16 cellular contexts compared by ENCODE assay signal in the genomic region with DNA sequence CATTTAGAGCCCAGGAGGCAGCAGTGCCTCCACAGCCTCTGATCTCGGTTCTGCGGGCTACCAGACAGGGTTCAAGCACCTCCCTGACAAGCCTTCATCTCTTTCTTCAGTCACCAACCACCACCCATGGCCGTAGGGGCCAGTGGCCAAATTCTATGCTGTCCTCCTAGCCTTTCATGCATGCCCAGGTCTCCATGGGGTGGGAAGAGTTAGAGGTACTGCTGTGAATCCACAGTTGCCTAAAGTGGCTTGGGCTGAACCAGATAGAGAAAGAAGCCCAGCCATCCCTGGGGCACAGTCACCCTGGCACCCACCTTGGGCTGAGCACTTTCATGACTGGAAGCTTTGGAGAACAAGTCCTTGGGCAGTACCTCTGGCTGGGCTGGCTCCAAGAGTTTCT.
DNase-seq lines count a peak whose midpoint lies in the region; ATAC-seq, FAIRE-seq and TF ChIP-seq lines count a peak whose summit lies in the region.
"Had no signal": no experiment of that assay in that cellular context is flagged by ENCODE, and none has a peak within 500 bp of the region (broad histone marks: within the 10 kb centered on the region; RNA-seq: fewer than 3 reads in every experiment).

No MANE protein-coding gene starts in this region.

- no peak overlapping the region for H3K4me2 ChIP-seq in H1 (ENCODE audit: insufficient read depth in 1 of 2, low read depth in 2 of 2, low read length in 2 of 2)

- no peak overlapping the region for H3K4me3 ChIP-seq in H1 (ENCODE audit: extremely low read depth in 1 of 4, insufficient read depth in 2 of 4, low read depth in 3 of 4, low read length in 4 of 4)
- H3K4me3 ChIP-seq in CD8-positive, alpha-beta T cell (ENCODE audit: low read depth, low read length), result no peak overlapping the region
- H3K4me3 ChIP-seq: GM23248 had no signal

- TF ChIP-seq RAD21 in H1 (IDR thresholded peaks at IDR 0.05 in 1 of 2, conservative IDR thresholded peaks at IDR 0.05 in 1 of 2; ENCODE audit: low read depth in 2 of 2, low read length in 2 of 2), result no peak

- peak; percentile 37 for DNase-seq in chondrocyte (ENCODE audit: low spot score)
- no peak for DNase-seq in H1 (ENCODE audit: low read depth in 1 of 2, low spot score in 2 of 2)
- DNase-seq in mesenteric fat pad (ENCODE audit: low spot score), result peak; percentile 65
- no peak for DNase-seq in iPS-NIHi7 (ENCODE audit: extremely low spot score)
- no peak for DNase-seq in CD8-positive, alpha-beta T cell
- no peak for DNase-seq in activated naive CD4-positive, alpha-beta T cell (lab: John Stamatoyannopoulos, UW)
- DNase-seq: C1 segment of cervical spinal cord; Caco-2; CD4-positive, alpha-beta memory T cell; DMS153; DND-41; GM23248; H9 had no signal

- H3K9ac ChIP-seq in H1 (replicated peaks in 1 of 4; ENCODE audit: extremely low read depth in 1 of 4, low read depth in 3 of 4, low read length in 3 of 4), result no peak overlapping the region
- H3K9ac ChIP-seq: GM23248 had no signal

- no peak overlapping the region for H3K23ac ChIP-seq in H1 (ENCODE audit: insufficient read length)

- H3K23me2 ChIP-seq in H1 (ENCODE audit: low read depth, low read length), result no peaks in the 10 kb centered on the region

- intact Hi-C loops in CD8-positive, alpha-beta T cell (cut with DNase I, micrococcal nuclease), result no loop called here

- no peak overlapping the region for H2AFZ ChIP-seq in H1 (ENCODE audit: low read length)
- H2AFZ ChIP-seq: GM23248 had no signal

- no peak overlapping the region for H2BK5ac ChIP-seq in H1 (ENCODE audit: low read depth, low read length)

- no peaks in the 10 kb centered on the region for H3K79me2 ChIP-seq in H1 (ENCODE audit: control insufficient read depth in 1 of 2, insufficient read depth in 2 of 2, low read length in 2 of 2)

- H4K91ac ChIP-seq in H1 (replicated peaks; ENCODE audit: insufficient read length, low read length), result no peak overlapping the region

- H3K79me1 ChIP-seq in H1 (ENCODE audit: low read depth, low read length), result no peaks in the 10 kb centered on the region

- no peaks in the 10 kb centered on the region for H3K4me1 Mint-ChIP-seq in chondrocyte (ENCODE audit: low read depth)
- H3K4me1 Mint-ChIP-seq in CD8-positive, alpha-beta T cell (ENCODE audit: low read depth), result peaks cover 20% of the 10 kb centered on the region

- no peak overlapping the region for H2AK5ac ChIP-seq in H1 (ENCODE audit: low read depth, low read length)

- no peaks in the 10 kb centered on the region for H3K36me3 ChIP-seq in H1 (ENCODE audit: control insufficient read depth in 2 of 4, insufficient read depth in 4 of 4, low read length in 3 of 4)
- no peaks in the 10 kb centered on the region for H3K36me3 ChIP-seq in CD8-positive, alpha-beta T cell (ENCODE audit: insufficient read depth, low read length)

- H3K18ac ChIP-seq in H1 (ENCODE audit: extremely low read depth, low read length), result no peak overlapping the region

- H3K27me3 ChIP-seq in H1 (replicated peaks in 1 of 4; ENCODE audit: control insufficient read depth in 3 of 4, extremely low read depth in 1 of 4, insufficient read depth in 3 of 4, low read length in 3 of 4), result no peaks in the 10 kb centered on the region
- H3K27me3 ChIP-seq in CD8-positive, alpha-beta T cell (ENCODE audit: insufficient read depth, low read length), result no peaks in the 10 kb centered on the region

- no peaks in the 10 kb centered on the region for H3K27me3 Mint-ChIP-seq in chondrocyte (ENCODE audit: low read depth)
- H3K27me3 Mint-ChIP-seq in CD8-positive, alpha-beta T cell (ENCODE audit: low read depth), result no peaks in the 10 kb centered on the region
- H3K27me3 Mint-ChIP-seq: CD4-positive, alpha-beta memory T cell had no signal

- 85% methylated on average over 3 of the region's 3 CpGs; no CpG with 5 or more reads in 1 of the 2 experiments for WGBS in H1 (ENCODE audit: extremely low coverage in 1 of 2, insufficient coverage in 1 of 2, insufficient read length in 1 of 2, insufficient replicate concordance in 2 of 2, low coverage in 1 of 2, low lambda C conversion rate in 2 of 2, missing lambda C conversion rate in 1 of 2), 2 experiments

- H2BK15ac ChIP-seq in H1 (ENCODE audit: low read length), result no peak overlapping the region

- H4K8ac ChIP-seq in H1 (ENCODE audit: extremely low read depth, insufficient read depth, low read length), result peak overlapping the region; percentile 53; the same call in 1 of the 2 replicates

- no peak overlapping the region for H2BK12ac ChIP-seq in H1 (ENCODE audit: low read depth, low read length)

- TF ChIP-seq CTCF in chondrocyte (IDR thresholded peaks at IDR 0.05), result no peak
- no peak for TF ChIP-seq CTCF in H1 (IDR thresholded peaks at IDR 0.05; ENCODE audit: control extremely low read depth in 1 of 3, insufficient read depth in 1 of 3, low read depth in 1 of 3, low read length in 3 of 3)
- TF ChIP-seq CTCF in CD8-positive, alpha-beta T cell (IDR thresholded peaks at IDR 0.05), result no peak

- no peak overlapping the region for H3K27ac ChIP-seq in H1 (ENCODE audit: low read depth, low read length)
- H3K27ac ChIP-seq in CD8-positive, alpha-beta T cell (ENCODE audit: low read depth, low read length), result no peak overlapping the region
- H3K27ac ChIP-seq: GM23248 had no signal

- no peak overlapping the region for H3K56ac ChIP-seq in H1 (replicated peaks; ENCODE audit: insufficient read length, low read depth, low read length)

- H3K14ac ChIP-seq in H1 (ENCODE audit: insufficient read length), result no peak overlapping the region

- ATAC-seq in CD8-positive, alpha-beta T cell, result no peak
- ATAC-seq: HCT116 had no signal

- H3K9me3 Mint-ChIP-seq in chondrocyte (ENCODE audit: low read depth), result peaks cover 20% of the 10 kb centered on the region
- H3K9me3 Mint-ChIP-seq in CD8-positive, alpha-beta T cell, result no peaks in the 10 kb centered on the region

- H4K5ac ChIP-seq in H1 (ENCODE audit: insufficient read length, low read depth, low read length), result no peak overlapping the region

- H2BK20ac ChIP-seq in H1 (ENCODE audit: low read length), result no peak overlapping the region

- CTCF ChIA-PET in H1 (lab: Charles Lee; ENCODE audit: partially characterized antibody), result interaction anchor here (1.0 kb wide), 1 partner anchor 14 kb away, joined by 3 read pairs; no protein-coding TSS in a partner anchor
- CTCF ChIA-PET in CD8-positive, alpha-beta T cell (lab: Charles Lee), result no interaction called here

- TF ChIP-seq EP300 in H1 (IDR thresholded peaks at IDR 0.05; ENCODE audit: borderline replicate concordance in 1 of 2, low read depth in 2 of 2, low read length in 2 of 2), result no peak

- no peak overlapping the region for H3K4ac ChIP-seq in H1 (replicated peaks; ENCODE audit: insufficient read length, low read depth, low read length)

- FAIRE-seq in H1 (lab: Jason Lieb, UNC), result no peak
- FAIRE-seq: G401.6, GM19239 had no signal

- no peak overlapping the region for H2BK120ac ChIP-seq in H1 (replicated peaks; ENCODE audit: low read depth, low read length)

- H3K4me3 Mint-ChIP-seq in chondrocyte (ENCODE audit: unreplicated experiment), result no peak overlapping the region
- H3K4me3 Mint-ChIP-seq in CD8-positive, alpha-beta T cell, result no peak overlapping the region
- H3K4me3 Mint-ChIP-seq: CD4-positive, alpha-beta memory T cell; H9 had no signal

- H3K36me3 Mint-ChIP-seq in chondrocyte (ENCODE audit: low read depth), result no peaks in the 10 kb centered on the region
- no peaks in the 10 kb centered on the region for H3K36me3 Mint-ChIP-seq in CD8-positive, alpha-beta T cell

- no peaks in the 10 kb centered on the region for H3K9me3 ChIP-seq in H1 (ENCODE audit: insufficient read depth in 2 of 2, low read depth in 1 of 2, low read length in 1 of 2)
- H3K9me3 ChIP-seq in CD8-positive, alpha-beta T cell (ENCODE audit: low read length), result no peaks in the 10 kb centered on the region

- H4K20me1 ChIP-seq in H1 (replicated peaks in 1 of 2; ENCODE audit: control insufficient read depth in 1 of 2, insufficient read depth in 2 of 2, low read length in 2 of 2), result no peaks in the 10 kb centered on the region

- POLR2A ChIA-PET in H1 (lab: Charles Lee; ENCODE audit: partially characterized antibody), result interaction anchor here (1.6 kb wide), 1 partner anchor 35 kb away, joined by 5 read pairs; no protein-coding TSS in a partner anchor
- POLR2A ChIA-PET in CD8-positive, alpha-beta T cell (lab: Charles Lee), result no interaction called here

- no peak overlapping the region for H3K27ac Mint-ChIP-seq in chondrocyte (ENCODE audit: unreplicated experiment)
- H3K27ac Mint-ChIP-seq in CD8-positive, alpha-beta T cell, result no peak overlapping the region
- H3K27ac Mint-ChIP-seq: CD4-positive, alpha-beta memory T cell; H9 had no signal

- peaks cover 0 to 2% (median 0%) of the 10 kb centered on the region in 4 experiments; a peak in 2 of 7 replicates for H3K4me1 ChIP-seq in H1 (replicated peaks in 1 of 4; ENCODE audit: control insufficient read depth in 3 of 4, insufficient read depth in 4 of 4, low read length in 3 of 4)
- H3K4me1 ChIP-seq in CD8-positive, alpha-beta T cell (ENCODE audit: insufficient read depth, low read length), result peaks cover 16% of the 10 kb centered on the region
- H3K4me1 ChIP-seq: Caco-2 had no signal

- TF ChIP-seq POLR2A in H1 (IDR thresholded peaks at IDR 0.05; ENCODE audit: control extremely low read depth in 1 of 2, low read depth in 2 of 2, low read length in 2 of 2), result no peak

TF ChIP-seq in H1, 55 proteins besides CTCF, POLR2A, EP300 and RAD21:
- TF ChIP-seq TEAD4 (IDR thresholded peaks at IDR 0.05; ENCODE audit: low read depth, low read length) (no peak), TAF1 (IDR thresholded peaks at IDR 0.05; ENCODE audit: low read depth, low read length) (no peak), YY1 (IDR thresholded peaks at IDR 0.05; ENCODE audit: low read depth, low read length) (no peak), CTBP2 (IDR thresholded peaks at IDR 0.05; ENCODE audit: borderline replicate concordance, insufficient read depth, insufficient read length, low read length) (no peak), TAF7 (optimal IDR thresholded peaks at IDR 0.05; ENCODE audit: borderline replicate concordance, low read depth, low read length) (no peak), SIN3A (conservative IDR thresholded peaks at IDR 0.05 in 1 of 2, IDR thresholded peaks at IDR 0.05 in 1 of 2; ENCODE audit: low read depth in 1 of 2, low read length in 2 of 2) (no peak)

Comparison
In these comparisons a context has a peak if more than half of its experiments do, and no peak if none do; other contexts are left out.
1. DNase-seq: peak in chondrocyte (single experiment) and mesenteric fat pad (single experiment); none in H1 (0 of 2), iPS-NIHi7 (single experiment), CD8-positive, alpha-beta T cell (0 of 7) and activated naive CD4-positive, alpha-beta T cell (0 of 4).